ENCODE assay signal across 1 cellular context in the genomic region with DNA sequence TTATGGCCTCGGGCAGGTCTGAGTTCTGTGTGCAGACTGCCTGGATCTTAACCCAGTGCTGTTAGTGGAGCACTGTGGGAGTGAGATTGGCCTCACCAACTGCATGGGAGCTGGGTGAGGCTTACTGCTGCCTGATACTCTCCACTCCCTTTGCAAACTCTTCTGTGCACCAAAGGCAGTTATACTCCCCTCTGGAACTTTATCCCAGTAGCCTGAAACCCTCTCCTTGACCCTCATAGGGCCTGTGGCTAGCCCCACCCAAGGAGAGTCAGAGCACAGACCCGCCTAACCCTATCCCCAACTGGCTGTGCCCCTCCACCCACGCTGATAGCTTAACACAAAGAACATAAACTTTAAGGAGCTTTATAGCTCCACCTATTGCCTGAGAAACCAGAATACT.
TF ChIP-seq lines count a peak whose summit lies in the region.

No MANE protein-coding gene starts in this region.

TF ChIP-seq in H1, 55 proteins besides CTCF, POLR2A, EP300 and RAD21:
- TF ChIP-seq MAFK (IDR thresholded peaks at IDR 0.05; ENCODE audit: low read depth, low read length) (no peak), BACH1 (IDR thresholded peaks at IDR 0.05; ENCODE audit: low read length) (no peak), PHF8 (conservative IDR thresholded peaks at IDR 0.05; ENCODE audit: low read depth, low read length) (no peak), JUN (IDR thresholded peaks at IDR 0.05; ENCODE audit: low read depth, low read length) (no peak), TCF12 (IDR thresholded peaks at IDR 0.05; ENCODE audit: low read depth, low read length) (no peak), CTBP2 (IDR thresholded peaks at IDR 0.05; ENCODE audit: borderline replicate concordance, insufficient read depth, insufficient read length, low read length) (no peak), GTF2F1 (IDR thresholded peaks at IDR 0.05; ENCODE audit: borderline replicate concordance, low read depth, low read length) (no peak), RXRA (IDR thresholded peaks at IDR 0.05; ENCODE audit: insufficient read depth, low read depth, low read length) (no peak), SIX5 (IDR thresholded peaks at IDR 0.05; ENCODE audit: low read depth, low read length) (no peak), HDAC2 (IDR thresholded peaks at IDR 0.05; ENCODE audit: borderline replicate concordance in 1 of 2, low read depth in 2 of 2, low read length in 2 of 2) (no peak), SP1 (IDR thresholded peaks at IDR 0.05; ENCODE audit: low read depth, low read length) (no peak), FOSL1 (IDR thresholded peaks at IDR 0.05; ENCODE audit: insufficient read depth, low read depth, low read length) (no peak), TAF7 (optimal IDR thresholded peaks at IDR 0.05; ENCODE audit: borderline replicate concordance, low read depth, low read length) (no peak), RNF2 (IDR thresholded peaks at IDR 0.05; ENCODE audit: borderline replicate concordance, low read depth, low read length, missing control alignments, poor library complexity, severe bottlenecking) (no peak), TBP (IDR thresholded peaks at IDR 0.05; ENCODE audit: low read depth, low read length) (no peak), CREB1 (IDR thresholded peaks at IDR 0.05) (no peak), POU5F1 (IDR thresholded peaks at IDR 0.05; ENCODE audit: low read depth, low read length) (no peak), NRF1 (IDR thresholded peaks at IDR 0.05; ENCODE audit: low read depth, low read length) (no peak)
- TF ChIP-seq, protein P1, sequence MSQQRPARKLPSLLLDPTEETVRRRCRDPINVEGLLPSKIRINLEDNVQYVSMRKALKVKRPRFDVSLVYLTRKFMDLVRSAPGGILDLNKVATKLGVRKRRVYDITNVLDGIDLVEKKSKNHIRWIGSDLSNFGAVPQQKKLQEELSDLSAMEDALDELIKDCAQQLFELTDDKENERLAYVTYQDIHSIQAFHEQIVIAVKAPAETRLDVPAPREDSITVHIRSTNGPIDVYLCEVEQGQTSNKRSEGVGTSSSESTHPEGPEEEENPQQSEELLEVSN (IDR thresholded peaks at IDR 0.05): no peak
